In the genomic region with DNA sequence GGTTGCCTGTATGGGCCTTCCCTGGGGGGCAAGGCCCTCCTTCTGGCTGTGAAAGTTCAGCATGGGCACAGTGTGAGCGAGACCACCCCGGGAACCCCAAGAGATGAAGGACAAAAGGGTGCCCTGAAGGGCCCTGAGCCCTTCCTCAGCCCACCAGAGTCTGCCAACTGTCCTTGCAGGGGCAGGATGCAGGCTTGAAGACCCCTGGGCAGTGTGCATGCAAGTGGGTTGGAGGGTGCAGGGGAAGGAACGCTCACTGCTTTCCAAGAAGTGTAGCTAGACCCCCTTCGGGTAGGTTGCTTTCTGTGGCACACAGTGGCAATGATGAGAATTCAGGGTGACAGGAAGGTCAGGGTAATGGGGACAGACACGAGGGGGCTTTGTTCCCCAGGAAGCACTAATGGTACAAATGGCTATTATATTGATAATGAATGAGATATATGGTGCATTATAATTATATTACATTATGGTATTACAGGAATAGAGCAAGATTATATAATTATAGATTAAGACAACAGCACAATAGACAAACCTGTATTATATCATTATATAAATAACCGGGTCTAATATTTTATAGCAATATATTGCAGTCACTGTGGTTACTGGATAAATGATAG, we compare ENCODE assay signal across 17 cellular contexts.
"Had no signal": no experiment of that assay in that cellular context is flagged by ENCODE, and none has a peak within 500 bp of the region (broad histone marks: within the 10 kb centered on the region; RNA-seq: fewer than 3 reads in every experiment).

No MANE protein-coding gene starts in this region.

- H3K27me3 Mint-ChIP-seq: memory B cell; naive thymus-derived CD4-positive, alpha-beta T cell had no signal

- ATAC-seq: activated naive CD4-positive, alpha-beta T cell treated with anti-CD3 and anti-CD28 coated beads, Interleukin-2, amount 50 U/mL, for 72 hours; heart left ventricle; naive thymus-derived CD4-positive, alpha-beta T cell had no signal

- H3K27ac ChIP-seq: cardiac muscle cell, heart left ventricle, tibial artery, uterus had no signal

- H3K9me3 Mint-ChIP-seq: activated naive CD4-positive, alpha-beta T cell treated with anti-CD3 and anti-CD28 coated beads, Interleukin-2, amount 50 U/mL, for 72 hours; T-helper 2 cell treated with Interferon-gamma antibody and Interleukin-4, amounts not matched to agents 5 μg/mL and 100 μg/mL, for 36 hours had no signal

- DNase-seq: activated CD4-positive, alpha-beta T cell treated with anti-CD3 and anti-CD28 coated beads, Interleukin-2, amount 50 U/mL, for 48 hours; activated gamma-delta T cell treated with Interleukin-2 at 50 U/mL for 16 hours; erythroblast; left ventricle myocardium superior; naive thymus-derived CD4-positive, alpha-beta T cell; occipital lobe; stimulated activated CD4-positive, alpha-beta T cell treated with anti-CD3 and anti-CD28 coated beads, Interleukin-12 subunit alpha, Interleukin-12 subunit beta, amount 100 ng/mL, for 4 hours; stimulated activated CD4-positive, alpha-beta T cell treated with anti-CD3 and anti-CD28 coated beads, Interleukin-1b, Interleukin-23, amount 100 ng/mL, for 48 hours; stimulated activated CD8-positive, alpha-beta memory T cell treated with anti-CD3 and anti-CD28 coated beads, Interleukin-4, amount 100 ng/mL, for 48 hours; stimulated activated naive CD4-positive, alpha-beta T cell treated with Interleukin-2 at 50 U/mL for 16 hours; uterus had no signal

- H3K27ac Mint-ChIP-seq: memory B cell; T-helper 2 cell treated with Interferon-gamma antibody and Interleukin-4, amounts not matched to agents 5 μg/mL and 100 μg/mL, for 36 hours had no signal

- H3K4me3 Mint-ChIP-seq: memory B cell; naive thymus-derived CD4-positive, alpha-beta T cell; T-helper 2 cell treated with Interferon-gamma antibody and Interleukin-4, amounts not matched to agents 5 μg/mL and 100 μg/mL, for 36 hours had no signal
